ENCODE assay signal across 31 cellular contexts in genomic region chr15:73782339-73782979, GRCh38. TPM values are rescaled to one million over a fixed set of nuclear protein-coding genes. Genes with fewer than 3 reads are reported as not detected.
DNase-seq lines count a peak whose midpoint lies in the region; ATAC-seq, FAIRE-seq and TF ChIP-seq lines count a peak whose summit lies in the region.
"Had no signal": no experiment of that assay in that cellular context is flagged by ENCODE, and none has a peak within 500 bp of the region (broad histone marks: within the 10 kb centered on the region; RNA-seq: fewer than 3 reads in every experiment).

No MANE protein-coding gene starts in this region.

- no peaks in the 10 kb centered on the region for H3K36me3 ChIP-seq in bronchial epithelial cell (ENCODE audit: control insufficient read depth, insufficient read depth, low read length)
- H3K36me3 ChIP-seq: adrenal gland, lower lobe of right lung, sigmoid colon had no signal

- DNase-seq in D341Med (ENCODE audit: low spot score) (peak; percentile 63), DMS79 treated with DMSO at 0.1 percent for 48 hours (lab: John Stamatoyannopoulos, UW) (peak; percentile 72), NCI-H524 (lab: John Stamatoyannopoulos, UW) (peak; percentile 90 to 94), bronchial epithelial cell (ENCODE audit: low read depth) (no peak), HUDEP-2 (lab: John Stamatoyannopoulos, UW; ENCODE audit: unreplicated experiment in 76 of 76) (no peak), NCI-H1048 (lab: John Stamatoyannopoulos, UW) (no peak), NCI-H146 treated with DMSO at 0.1 percent for 48 hours (lab: John Stamatoyannopoulos, UW; ENCODE audit: unreplicated experiment) (no peak)
- DNase-seq: ACHN; activated CD4-positive, alpha-beta T cell treated with anti-CD3 and anti-CD28 coated beads, Interleukin-2, amount 50 U/mL, for 48 hours; activated naive CD4-positive, alpha-beta T cell treated with Interleukin-2 at 50 U/mL for 16 hours; activated T-cell treated with anti-CD3 and anti-CD28 coated beads, Interleukin-2, amount 50 U/mL, for 72 hours; adrenal gland; body of pancreas; CD8-positive, alpha-beta memory T cell; DMS153; foreskin melanocyte; lower lobe of right lung; NCI-H510A; PC-3; psoas muscle; sigmoid colon; stimulated activated CD4-positive, alpha-beta T cell treated with anti-CD3 and anti-CD28 coated beads, Interleukin-4, amount 100 ng/mL, for 1 hour; T-helper 17 cell; trophoblast cell had no signal

- H3K27me3 ChIP-seq in bronchial epithelial cell (ENCODE audit: control insufficient read depth, insufficient read depth, low read length): no peaks in the 10 kb centered on the region
- H3K27me3 ChIP-seq: adrenal gland, body of pancreas, sigmoid colon had no signal

- peak; percentile 23 for FAIRE-seq in bronchial epithelial cell (lab: Jason Lieb, UNC)
- FAIRE-seq: GM12892, TTC549 had no signal

- TF ChIP-seq CTCF in bronchial epithelial cell (IDR thresholded peaks at IDR 0.05; ENCODE audit: insufficient read depth, low read length, severe bottlenecking): no peak

- no peak for ATAC-seq in HG02610 (IDR thresholded peaks at IDR 0.05; ENCODE audit: unreplicated experiment)
- ATAC-seq: activated T-cell treated with anti-CD3 and anti-CD28 coated beads, Interleukin-2, amount 50 U/mL, for 72 hours; body of pancreas; esophagus mucosa; naive thymus-derived CD8-positive, alpha-beta T cell; PC-3; psoas muscle; SK-N-SH treated with all-trans-retinoic acid at 6 μM for 48 hours; T-helper 17 cell had no signal

- no peak overlapping the region for H3K4me3 ChIP-seq in bronchial epithelial cell (ENCODE audit: low read depth, low read length)
- H3K4me3 ChIP-seq: adrenal gland, body of pancreas, lower lobe of right lung, psoas muscle, sigmoid colon had no signal

RNA-seq across cellular contexts. Expression of gene INSYN1, which starts 29.3 kb away (rescaled TPM):
- under 0.01 and 1.2 TPM in 2 replicates for total RNA-seq in bronchial epithelial cell
- total RNA-seq: activated T-cell treated with anti-CD3 and anti-CD28 coated beads, Interleukin-2, amount 50 U/mL, for 72 hours; B cell; CD8-positive, alpha-beta memory T cell; naive thymus-derived CD8-positive, alpha-beta T cell; PC-3; T-helper 17 cell had no signal

Comparison
In these comparisons a context has a peak if more than half of its experiments do, and no peak if none do; other contexts are left out.
1. DNase-seq: peak in D341Med (single experiment), DMS79 treated with DMSO at 0.1 percent for 48 hours (single experiment) and NCI-H524 (2 of 2); none in bronchial epithelial cell (single experiment), HUDEP-2 (0 of 76), NCI-H1048 (single experiment) and NCI-H146 treated with DMSO at 0.1 percent for 48 hours (single experiment).